In the genomic region with DNA sequence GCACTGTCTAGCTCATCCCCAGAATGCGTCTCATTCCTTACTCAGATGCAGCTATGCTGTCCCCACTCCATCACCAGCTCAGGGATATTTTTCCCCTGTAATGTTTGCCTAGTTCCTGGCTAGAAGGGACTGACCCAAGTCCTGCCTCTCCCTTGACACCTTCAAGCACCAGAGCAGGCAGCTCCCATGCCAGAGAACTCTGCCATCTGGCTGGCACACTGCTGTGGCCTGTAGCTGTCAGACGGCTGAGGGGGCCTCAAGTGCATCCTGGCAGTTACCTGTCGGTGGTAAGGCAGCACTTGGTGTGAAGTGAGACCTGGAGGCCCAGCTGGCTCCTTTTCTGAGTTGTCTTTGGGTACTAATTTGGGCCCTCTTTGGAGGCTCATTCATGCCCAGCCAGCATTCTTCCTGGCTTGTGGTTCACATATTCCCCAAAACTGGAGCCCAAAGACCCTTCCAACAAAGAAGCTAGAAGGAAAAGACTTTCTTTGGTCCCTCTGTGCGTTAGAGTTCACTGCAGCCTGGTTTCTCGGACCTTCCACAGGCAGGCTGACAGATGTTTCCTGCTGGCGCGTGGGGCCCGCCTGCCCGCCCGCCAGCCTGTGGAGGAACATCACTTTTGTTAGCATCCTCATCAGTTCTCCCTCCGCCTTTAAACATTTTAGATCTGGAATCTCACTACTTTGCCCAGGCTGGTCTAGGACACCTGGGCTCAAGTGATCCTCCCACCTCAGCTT, we compare ENCODE assay signal across 18 cellular contexts. TPM values are rescaled to one million over a fixed set of nuclear protein-coding genes. Genes with fewer than 3 reads are reported as not detected.
DNase-seq lines count a peak whose midpoint lies in the region; ATAC-seq and TF ChIP-seq lines count a peak whose summit lies in the region.
"Had no signal": no experiment of that assay in that cellular context is flagged by ENCODE, and none has a peak within 500 bp of the region (broad histone marks: within the 10 kb centered on the region; RNA-seq: fewer than 3 reads in every experiment).

No MANE protein-coding gene starts in this region.

- CTCF ChIA-PET in CD8-positive, alpha-beta memory T cell (lab: Charles Lee) = interaction anchor here (3.7 kb wide), 1 partner anchor 11 kb away, joined by 18 read pairs; no protein-coding TSS in a partner anchor

- ATAC-seq in natural killer cell = no peak

- no peak overlapping the region for H3K9ac ChIP-seq in Karpas-422 (ENCODE audit: low read length)

- no peaks in the 10 kb centered on the region for H3K9me3 ChIP-seq in CD8-positive, alpha-beta memory T cell (ENCODE audit: low read length)
- no peaks in the 10 kb centered on the region for H3K9me3 ChIP-seq in Karpas-422 (ENCODE audit: low read length)
- H3K9me3 ChIP-seq: thoracic aorta had no signal

- no peaks in the 10 kb centered on the region for H3K27me3 Mint-ChIP-seq in activated CD4-positive, alpha-beta T cell treated with anti-CD3 and anti-CD28 coated beads, Interleukin-2, amount 10 ng/mL, durations not matched to agents 24 days and 14 days
- no peaks in the 10 kb centered on the region for H3K27me3 Mint-ChIP-seq in CD8-positive, alpha-beta memory T cell
- no peaks in the 10 kb centered on the region for H3K27me3 Mint-ChIP-seq in activated naive CD8-positive, alpha-beta T cell
- H3K27me3 Mint-ChIP-seq in natural killer cell (ENCODE audit: low read depth in 2 of 2) = no peaks in the 10 kb centered on the region

- H3K4me3 ChIP-seq in CD8-positive, alpha-beta memory T cell (ENCODE audit: low read length) = no peak overlapping the region
- H3K4me3 ChIP-seq in Karpas-422 (ENCODE audit: low read length) = no peak overlapping the region
- H3K4me3 ChIP-seq: SJSA1, skin epidermis, thoracic aorta had no signal

- H3K4me1 Mint-ChIP-seq in activated CD4-positive, alpha-beta T cell treated with anti-CD3 and anti-CD28 coated beads, Interleukin-2, amount 10 ng/mL, durations not matched to agents 24 days and 14 days = no peaks in the 10 kb centered on the region
- H3K4me1 Mint-ChIP-seq in CD8-positive, alpha-beta memory T cell = peaks cover 0 to 8% (median 6%) of the 10 kb centered on the region in 3 donors
- H3K4me1 Mint-ChIP-seq in activated naive CD8-positive, alpha-beta T cell (ENCODE audit: low read depth) = no peaks in the 10 kb centered on the region
- H3K4me1 Mint-ChIP-seq in natural killer cell = peaks cover 18 to 19% of the 10 kb centered on the region in 2 donors

- H3K4me3 Mint-ChIP-seq in activated CD4-positive, alpha-beta T cell treated with anti-CD3 and anti-CD28 coated beads, Interleukin-2, amount 10 ng/mL, durations not matched to agents 24 days and 14 days = no peak overlapping the region
- H3K4me3 Mint-ChIP-seq in CD8-positive, alpha-beta memory T cell = no peak overlapping the region
- H3K4me3 Mint-ChIP-seq in activated naive CD8-positive, alpha-beta T cell = no peak overlapping the region
- no peak overlapping the region for H3K4me3 Mint-ChIP-seq in natural killer cell

- no peaks in the 10 kb centered on the region for H3K4me1 ChIP-seq in CD8-positive, alpha-beta memory T cell (ENCODE audit: insufficient read depth, low read length)
- H3K4me1 ChIP-seq in Karpas-422 (ENCODE audit: low read length) = no peaks in the 10 kb centered on the region

- intact Hi-C loops in activated CD4-positive, alpha-beta T cell treated with anti-CD3 and anti-CD28 coated beads, Interleukin-2, amount 10 ng/mL, durations not matched to agents 24 days and 14 days (cut with micrococcal nuclease) = no loop called here
- intact Hi-C loops in natural killer cell (cut with micrococcal nuclease) = no loop called here

- H3K9me3 Mint-ChIP-seq in activated CD4-positive, alpha-beta T cell treated with anti-CD3 and anti-CD28 coated beads, Interleukin-2, amount 10 ng/mL, durations not matched to agents 24 days and 14 days = peaks cover 5% of the 10 kb centered on the region
- no peaks in the 10 kb centered on the region for H3K9me3 Mint-ChIP-seq in CD8-positive, alpha-beta memory T cell
- no peaks in the 10 kb centered on the region for H3K9me3 Mint-ChIP-seq in activated naive CD8-positive, alpha-beta T cell (ENCODE audit: low read depth)
- no peaks in the 10 kb centered on the region for H3K9me3 Mint-ChIP-seq in natural killer cell

- no peak overlapping the region for H3K27ac ChIP-seq in CD8-positive, alpha-beta memory T cell (ENCODE audit: low read depth, low read length)
- no peak overlapping the region for H3K27ac ChIP-seq in Karpas-422 (ENCODE audit: low read length)
- H3K27ac ChIP-seq: SJSA1, thoracic aorta had no signal

- H3K79me2 ChIP-seq in Karpas-422 (ENCODE audit: low read length) = peaks cover 5% of the 10 kb centered on the region

- no peaks in the 10 kb centered on the region for H3K9me2 ChIP-seq in Karpas-422 (replicated peaks; ENCODE audit: insufficient read depth, low read length)

- no peak overlapping the region for H2AFZ ChIP-seq in Karpas-422 (ENCODE audit: low read length)

- H3K27ac Mint-ChIP-seq in activated CD4-positive, alpha-beta T cell treated with anti-CD3 and anti-CD28 coated beads, Interleukin-2, amount 10 ng/mL, durations not matched to agents 24 days and 14 days = peak overlapping the region; percentile 9
- H3K27ac Mint-ChIP-seq in CD8-positive, alpha-beta memory T cell = peak overlapping the region in 5 of 8 donors; percentile 32 to 77 (median 48)
- peak overlapping the region; percentile 28 for H3K27ac Mint-ChIP-seq in activated naive CD8-positive, alpha-beta T cell
- peak overlapping the region; percentile 57 to 65 for H3K27ac Mint-ChIP-seq in natural killer cell

- POLR2A ChIA-PET in CD8-positive, alpha-beta memory T cell (lab: Charles Lee) = interaction anchor here (0.6 kb wide), 1 partner anchor 33 kb away, joined by 3 read pairs; the partner anchor contains the start of gene RNF34

- DNase-seq in activated CD4-positive, alpha-beta T cell treated with anti-CD3 and anti-CD28 coated beads, Interleukin-2, amount 10 ng/mL, durations not matched to agents 24 days and 14 days = no peak
- DNase-seq in activated CD4-positive, alpha-beta T cell treated with anti-CD3 and anti-CD28 coated beads for 48 hours = no peak
- no peak for DNase-seq in CD8-positive, alpha-beta memory T cell
- DNase-seq in natural killer cell (no peak), ecto neural progenitor cell (ENCODE audit: low spot score) (no peak), Karpas-422 (no peak), NCI-H1436 (lab: John Stamatoyannopoulos, UW) (no peak)
- DNase-seq: activated T-cell treated with anti-CD3 and anti-CD28 coated beads, Interleukin-2, amount 50 U/mL, for 1 hour; aorta; islet precursor cell; NCI-H1417 treated with DMSO at 0.1 percent for 48 hours; NCI-H526 treated with DMSO at 0.1 percent for 48 hours; OCI-M1; stimulated activated CD4-positive, alpha-beta T cell treated with anti-CD3 and anti-CD28 coated beads, Interleukin-2, amount 100 ng/mL, for 48 hours had no signal

- no peak overlapping the region for H3K4me2 ChIP-seq in Karpas-422 (ENCODE audit: low read depth, low read length, poor library complexity, severe bottlenecking)

- TF ChIP-seq CTCF in natural killer cell (IDR thresholded peaks at IDR 0.05) = no peak

- no peaks in the 10 kb centered on the region for H4K20me1 ChIP-seq in Karpas-422 (ENCODE audit: insufficient read depth, low read depth, low read length)

- no peaks in the 10 kb centered on the region for H3K27me3 ChIP-seq in CD8-positive, alpha-beta memory T cell (ENCODE audit: insufficient read depth, low read length, poor library complexity, severe bottlenecking)
- H3K27me3 ChIP-seq in Karpas-422 (ENCODE audit: low read length) = no peaks in the 10 kb centered on the region
- H3K27me3 ChIP-seq: SJSA1 had no signal

- H3K36me3 ChIP-seq in CD8-positive, alpha-beta memory T cell (ENCODE audit: insufficient read depth, low read length) = peaks cover 51% of the 10 kb centered on the region
- peaks cover 55% of the 10 kb centered on the region for H3K36me3 ChIP-seq in Karpas-422 (ENCODE audit: insufficient read depth, low read length)

- peaks cover 79% of the 10 kb centered on the region for H3K36me3 Mint-ChIP-seq in activated CD4-positive, alpha-beta T cell treated with anti-CD3 and anti-CD28 coated beads, Interleukin-2, amount 10 ng/mL, durations not matched to agents 24 days and 14 days (ENCODE audit: low read depth)
- peaks cover 23 to 90% (median 27%) of the 10 kb centered on the region in 3 donors for H3K36me3 Mint-ChIP-seq in CD8-positive, alpha-beta memory T cell
- peaks cover 13% of the 10 kb centered on the region for H3K36me3 Mint-ChIP-seq in activated naive CD8-positive, alpha-beta T cell
- H3K36me3 Mint-ChIP-seq in natural killer cell = peaks cover 7% of the 10 kb centered on the region

RNA-seq across cellular contexts. Expression of gene RNF34, which starts 33.0 kb away (rescaled TPM):
- 79.5 and 84.1 TPM in 2 replicates for total RNA-seq in activated CD4-positive, alpha-beta T cell treated with anti-CD3 and anti-CD28 coated beads, Interleukin-2, amount 10 ng/mL, durations not matched to agents 24 days and 14 days
- total RNA-seq in CD8-positive, alpha-beta memory T cell = 10 to 100 TPM; 85.5 to 90.8 TPM
- 72.1 TPM for polyA plus RNA-seq in CD8-positive, alpha-beta memory T cell
- 10 to 100 TPM; 62.3 to 78.4 (median 73.4) TPM for total RNA-seq in natural killer cell
- 66.6 and 109 TPM in 2 replicates for total RNA-seq in Karpas-422 (2014; rRNA removed; shearing (Covaris generic); ENCODE audit: low replicate concordance)

Comparison
In these comparisons a context has a peak if more than half of its experiments do, and no peak if none do; other contexts are left out.
1. H3K27ac Mint-ChIP-seq: peak in every context shown above with its lines; median percentile 61 in natural killer cell; 48 in CD8-positive, alpha-beta memory T cell; 28 in activated naive CD8-positive, alpha-beta T cell; 9 in activated CD4-positive, alpha-beta T cell treated with anti-CD3 and anti-CD28 coated beads, Interleukin-2, amount 10 ng/mL, durations not matched to agents 24 days and 14 days.